17 cellular contexts compared by ENCODE assay signal in the genomic region with DNA sequence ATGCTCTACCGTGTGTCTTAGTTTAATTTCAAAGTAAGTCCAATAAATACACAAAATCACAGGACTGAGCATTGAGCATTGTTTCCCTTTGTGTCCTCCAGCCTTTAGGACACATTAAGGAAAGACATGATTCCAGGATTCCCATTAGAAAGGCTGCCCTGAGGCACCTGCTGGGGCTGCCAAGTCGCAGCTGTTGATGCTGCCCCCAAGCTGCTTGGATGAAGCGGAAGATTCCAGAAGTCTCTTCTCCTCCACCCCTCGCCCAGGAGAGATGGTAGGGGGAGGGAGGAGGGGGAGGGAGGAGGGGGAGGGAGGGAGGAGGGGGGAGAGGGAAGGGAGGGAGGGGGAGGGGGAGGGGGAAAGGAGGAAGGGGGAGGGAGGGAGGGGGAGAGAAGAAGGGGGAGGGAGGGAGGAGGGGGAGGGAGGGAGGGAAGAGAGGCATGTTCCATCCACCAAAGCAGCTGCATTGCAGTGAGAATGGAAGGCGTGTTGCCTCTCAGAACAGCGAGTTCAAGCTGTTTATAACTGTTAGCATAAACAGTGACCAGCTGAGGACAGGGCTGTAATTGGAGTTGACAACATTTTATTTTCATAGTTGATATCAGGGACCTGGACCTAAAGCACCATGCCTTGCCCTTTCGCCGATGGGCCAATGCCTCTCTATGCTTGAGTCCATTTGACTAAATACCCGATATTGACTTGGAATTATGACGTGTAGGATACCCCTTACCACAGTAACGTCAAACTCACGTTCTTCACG.
DNase-seq lines count a peak whose midpoint lies in the region; ATAC-seq and TF ChIP-seq lines count a peak whose summit lies in the region.
"Had no signal": no experiment of that assay in that cellular context is flagged by ENCODE, and none has a peak within 500 bp of the region (broad histone marks: within the 10 kb centered on the region; RNA-seq: fewer than 3 reads in every experiment).

No MANE protein-coding gene starts in this region.

- H3K4me1 Mint-ChIP-seq in chondrocyte (ENCODE audit: low read depth) (peaks cover 68% of the 10 kb centered on the region), nephron (peaks cover 77% of the 10 kb centered on the region)

- in situ Hi-C loops in transverse colon (cut with MboI; ENCODE audit: low pct_ligation_motif_present in 1 of 4, low pct_unique_long_range_greater_than_20kb in 1 of 4, low sequenced_read_pairs in 3 of 4): no loop called here

- DNase-seq in DMS 273 treated with DMSO at 0.1 percent for 48 hours (lab: John Stamatoyannopoulos, UW) (peak; percentile 37), DMS 273 (lab: John Stamatoyannopoulos, UW; ENCODE audit: unreplicated experiment) (no peak), chondrocyte (ENCODE audit: low spot score) (no peak), transverse colon (no peak), BE2C (no peak), HUDEP-2 (lab: John Stamatoyannopoulos, UW; ENCODE audit: unreplicated experiment in 76 of 76) (no peak)
- DNase-seq: activated CD4-positive, CD25-positive, alpha-beta regulatory T cell treated with anti-CD3 and anti-CD28 coated beads, Interleukin-2, amount 50 U/mL, for 72 hours; activated CD8-positive, alpha-beta memory T cell treated with anti-CD3 and anti-CD28 coated beads, Interleukin-2, amount 50 U/mL, for 4 hours; activated naive CD4-positive, alpha-beta T cell; left cardiac atrium; NCI-H1694 treated with DMSO at 0.1 percent for 48 hours; T-helper 17 cell had no signal

- H3K9me3 ChIP-seq in transverse colon (no peaks in the 10 kb centered on the region), BE2C (no peaks in the 10 kb centered on the region)

- intact Hi-C loops in transverse colon (cut with DNase I; ENCODE audit: low total_unique reads): no loop called here

- no peak for TF ChIP-seq POLR2A in transverse colon (IDR thresholded peaks at IDR 0.05)

- H3K27me3 ChIP-seq in transverse colon (no peaks in the 10 kb centered on the region), BE2C (no peaks in the 10 kb centered on the region)

- no peak for TF ChIP-seq EP300 in transverse colon (IDR thresholded peaks at IDR 0.05; ENCODE audit: low read depth)

- 65 to 72% methylated on average over 5 to 11 of the region's 13 CpGs for WGBS in transverse colon (ENCODE audit: low coverage in 1 of 2), 2 donors

- H3K4me3 ChIP-seq in transverse colon: no peak overlapping the region
- no peak overlapping the region for H3K4me3 ChIP-seq in BE2C (ENCODE audit: low read depth, low read length)

- H3K27ac ChIP-seq in transverse colon: peak overlapping the region; percentile 57 to 83 (median 81)
- H3K27ac ChIP-seq: 22Rv1 had no signal

- ATAC-seq in HG03457 (IDR thresholded peaks at IDR 0.05; ENCODE audit: unreplicated experiment): no peak
- ATAC-seq: left cardiac atrium, T-helper 17 cell had no signal

- H3K9me3 Mint-ChIP-seq in chondrocyte (ENCODE audit: low read depth) (no peaks in the 10 kb centered on the region), nephron (no peaks in the 10 kb centered on the region)
- H3K9me3 Mint-ChIP-seq: dendritic cell treated with granulocyte-macrophage colony-stimulating factor and Interleukin-4, amounts not matched to agents 40 ng/mL and 50 ng/mL, for 4 days had no signal

- H3K27ac Mint-ChIP-seq in chondrocyte (ENCODE audit: unreplicated experiment) (peak overlapping the region; percentile 22), nephron (peak overlapping the region in 2 of 3 experiments; percentile 29 to 83)
- H3K27ac Mint-ChIP-seq: CD14-positive monocyte; dendritic cell treated with granulocyte-macrophage colony-stimulating factor and Interleukin-4, amounts not matched to agents 40 ng/mL and 50 ng/mL, for 4 days; T-helper 17 cell had no signal

- H3K27me3 Mint-ChIP-seq in chondrocyte (ENCODE audit: low read depth) (no peaks in the 10 kb centered on the region), nephron (ENCODE audit: low read depth) (no peaks in the 10 kb centered on the region)

- H3K4me1 ChIP-seq in transverse colon: peaks cover 24 to 55% (median 41%) of the 10 kb centered on the region in 4 donors
- H3K4me1 ChIP-seq in BE2C: peaks cover 20% of the 10 kb centered on the region

- H3K36me3 ChIP-seq in transverse colon (no peaks in the 10 kb centered on the region), BE2C (no peaks in the 10 kb centered on the region)

- H3K36me3 Mint-ChIP-seq in chondrocyte (ENCODE audit: low read depth) (no peaks in the 10 kb centered on the region), nephron (ENCODE audit: low read depth) (no peaks in the 10 kb centered on the region)
- H3K36me3 Mint-ChIP-seq: CD14-positive monocyte had no signal

- TF ChIP-seq CTCF in chondrocyte (IDR thresholded peaks at IDR 0.05) (no peak), nephron (IDR thresholded peaks at IDR 0.05; ENCODE audit: unreplicated experiment in 3 of 3) (no peak), transverse colon (IDR thresholded peaks at IDR 0.05) (no peak), BE2C (IDR thresholded peaks at IDR 0.05; ENCODE audit: low read depth, low read length) (no peak)

- no peak overlapping the region for H3K4me3 Mint-ChIP-seq in chondrocyte (ENCODE audit: unreplicated experiment)
- H3K4me3 Mint-ChIP-seq in nephron: peak overlapping the region in 1 of 3 experiments; percentile 57
- H3K4me3 Mint-ChIP-seq: dendritic cell treated with granulocyte-macrophage colony-stimulating factor and Interleukin-4, amounts not matched to agents 40 ng/mL and 50 ng/mL, for 4 days; T-helper 17 cell had no signal
